27 cellular contexts compared by ENCODE assay signal in genomic region chr4:128565054-128565453, GRCh38.
"Had no signal": no experiment of that assay in that cellular context is flagged by ENCODE, and none has a peak within 500 bp of the region (broad histone marks: within the 10 kb centered on the region; RNA-seq: fewer than 3 reads in every experiment).

No MANE protein-coding gene starts in this region.

- H3K4me1 Mint-ChIP-seq: memory B cell, naive B cell had no signal

- H2AFZ ChIP-seq: hepatocyte, parathyroid adenoma had no signal

- H3K9me3 ChIP-seq: gastroesophageal sphincter, heart left ventricle, mucosa of descending colon, neutrophil, right atrium auricular region, stomach, thyroid gland, vagina had no signal

- H3K79me2 ChIP-seq: hepatocyte, parathyroid adenoma had no signal

- H3K27ac ChIP-seq: coronary artery, dorsolateral prefrontal cortex, foreskin keratinocyte, gastroesophageal sphincter, heart left ventricle, hepatocyte, neutrophil, parathyroid adenoma, right atrium auricular region, stomach, thyroid gland, vagina had no signal

- H3K4me3 Mint-ChIP-seq: memory B cell; mesothelial cell of epicardium; natural killer cell treated with Interleukin-12 subunit alpha and Interleukin-12 subunit beta and Interleukin-15 and Interleukin-18, amount 100 ng/mL, for 72 hours; neural crest cell; stimulated activated effector memory CD8-positive, alpha-beta T cell treated with anti-CD3 and anti-CD28 coated beads, Interleukin-12 subunit alpha, Interleukin-12 subunit beta, amount 100 ng/mL, for 72 hours had no signal

- H3K4me2 ChIP-seq: hepatocyte had no signal

- H3K27ac Mint-ChIP-seq: memory B cell; naive B cell; natural killer cell treated with Interleukin-12 subunit alpha and Interleukin-12 subunit beta and Interleukin-15 and Interleukin-18, amount 100 ng/mL, for 72 hours; progenitor cell of endocrine pancreas; stimulated activated effector memory CD8-positive, alpha-beta T cell treated with anti-CD3 and anti-CD28 coated beads, Interleukin-12 subunit alpha, Interleukin-12 subunit beta, amount 100 ng/mL, for 72 hours had no signal

- H3K4me1 ChIP-seq: foreskin keratinocyte, parathyroid adenoma had no signal

- H3K36me3 Mint-ChIP-seq: memory B cell; mesothelial cell of epicardium; naive B cell; natural killer cell treated with Interleukin-12 subunit alpha and Interleukin-12 subunit beta and Interleukin-15 and Interleukin-18, amount 100 ng/mL, for 72 hours; stimulated activated effector memory CD8-positive, alpha-beta T cell treated with anti-CD3 and anti-CD28 coated beads, Interleukin-12 subunit alpha, Interleukin-12 subunit beta, amount 100 ng/mL, for 72 hours had no signal

- H3K9ac ChIP-seq: parathyroid adenoma had no signal

- H3K27me3 ChIP-seq: foreskin keratinocyte, gastroesophageal sphincter, heart left ventricle, hepatocyte, neutrophil, right atrium auricular region, stomach, thyroid gland, vagina had no signal

- H3K9me3 Mint-ChIP-seq: memory B cell; mesothelial cell of epicardium; naive B cell; natural killer cell treated with Interleukin-12 subunit alpha and Interleukin-12 subunit beta and Interleukin-15 and Interleukin-18, amount 100 ng/mL, for 72 hours; neural crest cell; stimulated activated effector memory CD8-positive, alpha-beta T cell treated with anti-CD3 and anti-CD28 coated beads, Interleukin-12 subunit alpha, Interleukin-12 subunit beta, amount 100 ng/mL, for 72 hours had no signal

- H3K4me3 ChIP-seq: coronary artery, dorsolateral prefrontal cortex, gastroesophageal sphincter, heart left ventricle, hepatocyte, lung, mucosa of descending colon, right atrium auricular region, stomach, thyroid gland, vagina had no signal

- H3K27me3 Mint-ChIP-seq: progenitor cell of endocrine pancreas had no signal

- DNase-seq: effector CD4-positive, alpha-beta T cell; foreskin keratinocyte; kidney; stimulated activated CD4-positive, alpha-beta T cell treated with anti-CD3 and anti-CD28 coated beads, Interleukin-4, amount 100 ng/mL, for 24 hours; stimulated activated naive CD4-positive, alpha-beta T cell treated with Interleukin-2 at 50 U/mL for 16 hours had no signal

- FAIRE-seq: kidney had no signal

- H3K36me3 ChIP-seq: gastroesophageal sphincter, heart left ventricle, neutrophil, right atrium auricular region, stomach, thyroid gland, vagina had no signal

- ATAC-seq: esophagus mucosa; gastroesophageal sphincter; natural killer cell treated with Interleukin-12 subunit alpha and Interleukin-12 subunit beta and Interleukin-15 and Interleukin-18, amount 100 ng/mL, for 72 hours; sciatic nerve had no signal
